Comparison of ENCODE assay signal across 1 cellular context in genomic region chr1:145957443-145958319, GRCh38.
TF ChIP-seq lines count a peak whose summit lies in the region.

TSS of gene LIX1L (minus strand) at chr1:145958017. CDS start at chr1:145957927, 90 bp downstream.

TF ChIP-seq in HepG2, 621 proteins besides CTCF, POLR2A, EP300 and RAD21 (continued from another document and continues in another):
- TF ChIP-seq ZNF512 (CRISPR knock-in tag; IDR thresholded peaks at IDR 0.05) (no peak), ZNF674 (CRISPR knock-in tag; IDR thresholded peaks at IDR 0.05; ENCODE audit: low read depth) (no peak), SP5 (CRISPR knock-in tag; IDR thresholded peaks at IDR 0.05; ENCODE audit: borderline replicate concordance, low read depth) (no peak), DMAP1 (CRISPR knock-in tag; IDR thresholded peaks at IDR 0.05) (peak; percentile 47; the same call in 1 of the 2 replicates), NFIB (CRISPR knock-in tag; IDR thresholded peaks at IDR 0.05; ENCODE audit: borderline replicate concordance) (no peak), CBX5 (CRISPR knock-in tag; IDR thresholded peaks at IDR 0.05; ENCODE audit: borderline replicate concordance) (peak; percentile 32; the same call in 1 of the 2 replicates), ZZZ3 (CRISPR knock-in tag; IDR thresholded peaks at IDR 0.05; ENCODE audit: borderline replicate concordance) (no peak), DZIP1 (CRISPR knock-in tag; IDR thresholded peaks at IDR 0.05) (no peak), CBX1 (IDR thresholded peaks at IDR 0.05; ENCODE audit: low read depth) (no peak), THYN1 (CRISPR knock-in tag; IDR thresholded peaks at IDR 0.05; ENCODE audit: borderline replicate concordance, low read depth) (no peak), ZFP37 (CRISPR knock-in tag; IDR thresholded peaks at IDR 0.05; ENCODE audit: borderline replicate concordance) (no peak), KDM5B (CRISPR knock-in tag; IDR thresholded peaks at IDR 0.05; ENCODE audit: borderline replicate concordance) (peak; percentile 84), ZNF30 (CRISPR knock-in tag; IDR thresholded peaks at IDR 0.05) (no peak), TFAP4 (IDR thresholded peaks at IDR 0.05; ENCODE audit: borderline replicate concordance, low read depth) (no peak), PRMT3 (CRISPR knock-in tag; IDR thresholded peaks at IDR 0.05; ENCODE audit: borderline replicate concordance, low read depth) (no peak), ZC3H13 (CRISPR knock-in tag; IDR thresholded peaks at IDR 0.05) (no peak), MAF1 (CRISPR knock-in tag; IDR thresholded peaks at IDR 0.05; ENCODE audit: borderline replicate concordance) (no peak), KDM4B (CRISPR knock-in tag; IDR thresholded peaks at IDR 0.05) (no peak), SNAPC4 (CRISPR knock-in tag; IDR thresholded peaks at IDR 0.05) (no peak), E2F2 (CRISPR knock-in tag; IDR thresholded peaks at IDR 0.05; ENCODE audit: borderline replicate concordance) (no peak), ZFP91 (CRISPR knock-in tag; IDR thresholded peaks at IDR 0.05; ENCODE audit: borderline replicate concordance) (peak; percentile 46; the same call in 1 of the 2 replicates), ZNF83 (CRISPR knock-in tag; IDR thresholded peaks at IDR 0.05; ENCODE audit: borderline replicate concordance) (no peak), HNF4G (IDR thresholded peaks at IDR 0.05; ENCODE audit: borderline replicate concordance, low read depth, low read length) (no peak), HNF4G (CRISPR knock-in tag; IDR thresholded peaks at IDR 0.05; ENCODE audit: borderline replicate concordance, low read depth) (no peak), MAFG (CRISPR knock-in tag; IDR thresholded peaks at IDR 0.05) (no peak), KLF12 (CRISPR knock-in tag; IDR thresholded peaks at IDR 0.05; ENCODE audit: borderline replicate concordance) (0 out of 2 replicates have a peak, but pooled peaks have one; percentile 72), ZNF784 (CRISPR knock-in tag; IDR thresholded peaks at IDR 0.05; ENCODE audit: borderline replicate concordance) (no peak), JUNB (CRISPR knock-in tag; IDR thresholded peaks at IDR 0.05; ENCODE audit: borderline replicate concordance) (no peak), TAF15 (IDR thresholded peaks at IDR 0.05; ENCODE audit: low read depth, low read length, poor library complexity, severe bottlenecking) (no peak), ZBTB33 (CRISPR knock-in tag; IDR thresholded peaks at IDR 0.05) (no peak), ZNF329 (CRISPR knock-in tag; IDR thresholded peaks at IDR 0.05; ENCODE audit: low read depth) (no peak), ZNF569 (CRISPR knock-in tag; IDR thresholded peaks at IDR 0.05; ENCODE audit: borderline replicate concordance) (no peak), ATF6 (CRISPR knock-in tag; conservative IDR thresholded peaks at IDR 0.05) (no peak), DNMT1 (CRISPR knock-in tag; IDR thresholded peaks at IDR 0.05) (0 out of 2 replicates have a peak, but pooled peaks have one; percentile 37), ZNF326 (CRISPR knock-in tag; IDR thresholded peaks at IDR 0.05; ENCODE audit: borderline replicate concordance) (no peak), NFYB (CRISPR knock-in tag; IDR thresholded peaks at IDR 0.05) (peak; percentile 81), XRCC5 (optimal IDR thresholded peaks at IDR 0.05; ENCODE audit: low read length) (peak; percentile 41), ZNF331 (CRISPR knock-in tag; IDR thresholded peaks at IDR 0.05) (no peak), HDAC2 (CRISPR knock-in tag; IDR thresholded peaks at IDR 0.05) (peak; percentile 30; the same call in 1 of the 2 replicates), TEAD2 (CRISPR knock-in tag; IDR thresholded peaks at IDR 0.05) (no peak), ATF3 (CRISPR knock-in tag; IDR thresholded peaks at IDR 0.05) (no peak), CHD2 (IDR thresholded peaks at IDR 0.05; ENCODE audit: low read depth, low read length) (no peak), ZNF572 (CRISPR knock-in tag; IDR thresholded peaks at IDR 0.05) (no peak), ZNF720 (CRISPR knock-in tag; IDR thresholded peaks at IDR 0.05) (no peak), ZNF724P (CRISPR knock-in tag; IDR thresholded peaks at IDR 0.05; ENCODE audit: borderline replicate concordance) (0 out of 2 replicates have a peak, but pooled peaks have one; percentile 42), TBL1XR1 (IDR thresholded peaks at IDR 0.05; ENCODE audit: borderline replicate concordance, low read length, partially characterized antibody) (peak; percentile 31), ZNF24 (IDR thresholded peaks at IDR 0.05) (no peak), DPF2 (CRISPR knock-in tag; IDR thresholded peaks at IDR 0.05; ENCODE audit: borderline replicate concordance, low read depth) (no peak)
